Comparison of ENCODE assay signal across 14 cellular contexts in the genomic region with DNA sequence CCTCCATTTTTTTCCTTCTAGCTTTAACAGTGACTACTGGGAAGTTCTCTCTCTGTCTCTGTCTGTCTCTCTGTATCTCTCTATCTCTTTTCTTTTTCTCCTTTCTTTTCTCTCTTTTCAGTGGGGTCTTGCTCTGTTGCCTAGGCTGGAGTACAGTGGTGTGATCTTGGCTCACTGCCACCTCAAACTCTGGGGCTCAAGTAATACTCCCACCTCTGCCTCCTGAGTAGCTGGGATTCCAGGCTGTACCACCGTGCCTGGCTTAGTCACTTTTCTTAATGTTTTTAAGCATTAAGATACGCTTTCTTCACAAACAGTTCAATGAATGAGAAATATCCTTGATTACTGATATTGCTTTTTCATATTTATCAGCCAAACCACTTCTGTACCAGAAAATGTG. TPM values are rescaled to one million over a fixed set of nuclear protein-coding genes. Genes with fewer than 3 reads are reported as not detected.
DNase-seq lines count a peak whose midpoint lies in the region; ATAC-seq and TF ChIP-seq lines count a peak whose summit lies in the region.
"Had no signal": no experiment of that assay in that cellular context is flagged by ENCODE, and none has a peak within 500 bp of the region (broad histone marks: within the 10 kb centered on the region; RNA-seq: fewer than 3 reads in every experiment).

No MANE protein-coding gene starts in this region.

- no peak overlapping the region for H3K4me3 Mint-ChIP-seq in GM23338
- no peak overlapping the region for H3K4me3 Mint-ChIP-seq in WTC11
- H3K4me3 Mint-ChIP-seq in osteocyte (ENCODE audit: unreplicated experiment): no peak overlapping the region

- DNase-seq in GM23338 (ENCODE audit: low spot score): no peak
- DNase-seq in WTC11 (ENCODE audit: low spot score): no peak
- DNase-seq in iris pigment epithelial cell (ENCODE audit: low read depth): peak; percentile 33
- DNase-seq in osteocyte (ENCODE audit: extremely low spot score, unreplicated experiment): no peak
- no peak for DNase-seq in hepatocyte (ENCODE audit: low spot score)
- no peak for DNase-seq in superior temporal gyrus (ENCODE audit: extremely low spot score)
- DNase-seq in effector CD4-positive, alpha-beta T cell: no peak
- DNase-seq: DMS53, NCI-H187 treated with DMSO at 0.1 percent for 48 hours, NCI-H2171, NCI-H446 treated with DMSO at 0.1 percent for 48 hours, Peyer's patch, SHP77 treated with DMSO at 0.1 percent for 48 hours had no signal

- H3K27me3 Mint-ChIP-seq in GM23338 (ENCODE audit: insufficient read depth, low read depth, poor library complexity) (peaks cover 4% of the 10 kb centered on the region), WTC11 (ENCODE audit: low read depth) (no peaks in the 10 kb centered on the region), osteocyte (ENCODE audit: unreplicated experiment) (no peaks in the 10 kb centered on the region)

- no peak for TF ChIP-seq CTCF in GM23338 (conservative IDR thresholded peaks at IDR 0.05; ENCODE audit: low read depth in 2 of 2)
- no peak for TF ChIP-seq CTCF in WTC11 (IDR thresholded peaks at IDR 0.05)
- TF ChIP-seq CTCF in osteocyte (IDR thresholded peaks at IDR 0.05): no peak
- TF ChIP-seq CTCF in hepatocyte (IDR thresholded peaks at IDR 0.05; ENCODE audit: poor library complexity): no peak

- no peaks in the 10 kb centered on the region for H3K27me3 ChIP-seq in GM23338 (ENCODE audit: insufficient read depth)
- H3K27me3 ChIP-seq in hepatocyte: no peaks in the 10 kb centered on the region
- H3K27me3 ChIP-seq: Peyer's patch had no signal

- no peak overlapping the region for H2AFZ ChIP-seq in GM23338
- H2AFZ ChIP-seq in hepatocyte: no peak overlapping the region

- H3K27ac Mint-ChIP-seq in GM23338: 0 out of 2 replicates have a peak overlapping the region, but pooled peaks have one; percentile 11
- peak overlapping the region; percentile 62 for H3K27ac Mint-ChIP-seq in WTC11
- H3K27ac Mint-ChIP-seq in osteocyte (ENCODE audit: unreplicated experiment): peak overlapping the region; percentile 65

- H3K9me3 Mint-ChIP-seq in GM23338 (no peaks in the 10 kb centered on the region; the same call in 2 of the 3 replicates), WTC11 (no peaks in the 10 kb centered on the region), osteocyte (ENCODE audit: unreplicated experiment) (no peaks in the 10 kb centered on the region)

- CTCF ChIA-PET in WTC11 (lab: Charles Lee): interaction anchor here (0.6 kb wide), 1 partner anchor 9 kb away, joined by 3 read pairs; no protein-coding TSS in a partner anchor

- POLR2A ChIA-PET in WTC11 (lab: Charles Lee): no interaction called here

- peaks cover 3% of the 10 kb centered on the region; the same call in 1 of the 2 replicates for H3K36me3 ChIP-seq in GM23338 (ENCODE audit: insufficient read depth)
- H3K36me3 ChIP-seq in hepatocyte (replicated peaks; ENCODE audit: insufficient read depth, low read depth): no peaks in the 10 kb centered on the region
- H3K36me3 ChIP-seq: Peyer's patch had no signal

- H3K4me2 ChIP-seq in GM23338 (no peak overlapping the region), hepatocyte (no peak overlapping the region)

- no peaks in the 10 kb centered on the region for H3K4me1 ChIP-seq in GM23338 (ENCODE audit: insufficient read depth)
- peaks cover 18% of the 10 kb centered on the region for H3K4me1 ChIP-seq in hepatocyte (ENCODE audit: insufficient read depth)

- H3F3A ChIP-seq in GM23338 (replicated peaks; ENCODE audit: low read depth): no peaks in the 10 kb centered on the region

- ATAC-seq in GM23338 (no peak), WTC11 (no peak)
- ATAC-seq: GM12878 had no signal

- H3K9me3 ChIP-seq in hepatocyte (ENCODE audit: low read depth): no peaks in the 10 kb centered on the region
- H3K9me3 ChIP-seq: Peyer's patch had no signal

- H3K27ac ChIP-seq in GM23338 (ENCODE audit: low read depth) (no peak overlapping the region), hepatocyte (no peak overlapping the region)
- H3K27ac ChIP-seq: Peyer's patch had no signal

- peaks cover 89% of the 10 kb centered on the region for H3K79me2 ChIP-seq in GM23338 (replicated peaks; ENCODE audit: insufficient read depth)
- peaks cover 66% of the 10 kb centered on the region for H3K79me2 ChIP-seq in hepatocyte

- H4K20me1 ChIP-seq in GM23338 (replicated peaks; ENCODE audit: insufficient read depth): 0 out of 2 replicates have a peak, but pooled peaks cover 3% of the 10 kb centered on the region
- no peaks in the 10 kb centered on the region for H4K20me1 ChIP-seq in hepatocyte (ENCODE audit: insufficient read depth, poor library complexity, severe bottlenecking)

- H3K4me3 ChIP-seq in GM23338 (no peak overlapping the region), hepatocyte (no peak overlapping the region)
- H3K4me3 ChIP-seq: GM12878, Peyer's patch had no signal

- H3K36me3 Mint-ChIP-seq in GM23338 (ENCODE audit: low read depth) (peaks cover 13% of the 10 kb centered on the region), WTC11 (peaks cover 17% of the 10 kb centered on the region), osteocyte (ENCODE audit: unreplicated experiment) (peaks cover 6% of the 10 kb centered on the region)

- 93% methylated on average over 2 of the region's 2 CpGs for WGBS in hepatocyte (ENCODE audit: low lambda C conversion rate, missing lambda C conversion rate)

- H3K4me1 Mint-ChIP-seq in GM23338: peaks cover 18% of the 10 kb centered on the region
- peaks cover 21% of the 10 kb centered on the region for H3K4me1 Mint-ChIP-seq in WTC11
- peaks cover 52% of the 10 kb centered on the region for H3K4me1 Mint-ChIP-seq in osteocyte (ENCODE audit: unreplicated experiment)

- H3K9me2 ChIP-seq in GM23338 (ENCODE audit: insufficient read depth): no peaks in the 10 kb centered on the region
- H3K9me2 ChIP-seq in hepatocyte (replicated peaks; ENCODE audit: insufficient read depth): no peaks in the 10 kb centered on the region

TF ChIP-seq in GM23338, 12 proteins besides CTCF, POLR2A, EP300 and RAD21 (continues in another document):
- TF ChIP-seq ZNF331 (CRISPR knock-in tag; IDR thresholded peaks at IDR 0.05; ENCODE audit: low read depth) (no peak), POLR2AphosphoS5 (IDR thresholded peaks at IDR 0.05; ENCODE audit: low read depth) (no peak), EZH2 (IDR thresholded peaks at IDR 0.05; ENCODE audit: low read depth, unreplicated experiment) (no peak), JUNB (IDR thresholded peaks at IDR 0.05; ENCODE audit: unreplicated experiment) (no peak), STAT1 (IDR thresholded peaks at IDR 0.05; ENCODE audit: unreplicated experiment) (no peak)
- TF ChIP-seq, protein P1, sequence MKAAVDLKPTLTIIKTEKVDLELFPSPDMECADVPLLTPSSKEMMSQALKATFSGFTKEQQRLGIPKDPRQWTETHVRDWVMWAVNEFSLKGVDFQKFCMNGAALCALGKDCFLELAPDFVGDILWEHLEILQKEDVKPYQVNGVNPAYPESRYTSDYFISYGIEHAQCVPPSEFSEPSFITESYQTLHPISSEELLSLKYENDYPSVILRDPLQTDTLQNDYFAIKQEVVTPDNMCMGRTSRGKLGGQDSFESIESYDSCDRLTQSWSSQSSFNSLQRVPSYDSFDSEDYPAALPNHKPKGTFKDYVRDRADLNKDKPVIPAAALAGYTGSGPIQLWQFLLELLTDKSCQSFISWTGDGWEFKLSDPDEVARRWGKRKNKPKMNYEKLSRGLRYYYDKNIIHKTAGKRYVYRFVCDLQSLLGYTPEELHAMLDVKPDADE (IDR thresholded peaks at IDR 0.05): no peak

TF ChIP-seq in WTC11, 78 proteins besides CTCF, POLR2A, EP300 and RAD21 (continues in another document):
- TF ChIP-seq ETV6 (CRISPR knock-in tag; IDR thresholded peaks at IDR 0.05) (no peak), ATF2 (CRISPR knock-in tag; IDR thresholded peaks at IDR 0.05; ENCODE audit: borderline replicate concordance, low read depth) (no peak), TEAD1 (CRISPR knock-in tag; IDR thresholded peaks at IDR 0.05) (no peak)

RNA-seq across cellular contexts. Expression of gene PCCA, which starts 13.1 kb away (rescaled TPM):
- total RNA-seq in GM23338 (2014; rRNA removed; shearing (Covaris generic)): 46.6 and 75.7 TPM in 2 replicates
- polyA plus RNA-seq in GM23338 (2016; fragmentation: Nextera tagmentation; extraction: Ambion mirVana) (35.3 and 41.9 TPM in 2 replicates), hepatocyte (23.6 and 25.7 TPM in 2 replicates)
- total RNA-seq in WTC11 (2021) (52.8 to 68.3 TPM (median 66.2 TPM) in 3 replicates), osteocyte (33.1 and 33.7 TPM in 2 replicates), hepatocyte (19.5 and 28.2 TPM in 2 replicates)

Comparison
In these comparisons a context has a peak if more than half of its experiments do, and no peak if none do; other contexts are left out.
1. H3K27ac Mint-ChIP-seq: peak in every context shown above with its lines; median percentile 65 in osteocyte; 62 in WTC11; 11 in GM23338.